8 cellular contexts compared by ENCODE assay signal in genomic region chr12:22459872-22460490, GRCh38.
DNase-seq lines count a peak whose midpoint lies in the region; ATAC-seq and TF ChIP-seq lines count a peak whose summit lies in the region.

No MANE protein-coding gene starts in this region.

- 32% methylated on average over 3 of the region's 3 CpGs for WGBS in hepatocyte (ENCODE audit: low lambda C conversion rate, missing lambda C conversion rate)
- WGBS in testis, 2 donors, result 41 to 49% methylated on average over 3 of the region's 3 CpGs

- no peaks in the 10 kb centered on the region for H3K4me1 ChIP-seq in hepatocyte (ENCODE audit: insufficient read depth)
- no peaks in the 10 kb centered on the region for H3K4me1 ChIP-seq in testis

- no peaks in the 10 kb centered on the region for H3K9me2 ChIP-seq in hepatocyte (replicated peaks; ENCODE audit: insufficient read depth)

- H4K20me1 ChIP-seq in hepatocyte (ENCODE audit: insufficient read depth, poor library complexity, severe bottlenecking), result no peaks in the 10 kb centered on the region

- H3K9me3 ChIP-seq in hepatocyte (ENCODE audit: low read depth) (no peaks in the 10 kb centered on the region), testis (no peaks in the 10 kb centered on the region)

- peak; percentile 60 for ATAC-seq in activated CD4-positive, CD25-positive, alpha-beta regulatory T cell treated with anti-CD3 and anti-CD28 coated beads, Interleukin-2, amount 50 U/mL, for 24 hours

- H3K27ac ChIP-seq in hepatocyte (no peak overlapping the region), testis (no peak overlapping the region)

- no peaks in the 10 kb centered on the region for H3K27me3 ChIP-seq in hepatocyte
- H3K27me3 ChIP-seq in testis, result no peaks in the 10 kb centered on the region

- TF ChIP-seq CTCF in hepatocyte (IDR thresholded peaks at IDR 0.05; ENCODE audit: poor library complexity), result peak; percentile 60
- TF ChIP-seq CTCF in testis (IDR thresholded peaks at IDR 0.05), result peak; percentile 15 to 54 (median 50)

- no peak overlapping the region for H2AFZ ChIP-seq in hepatocyte

- no peak for DNase-seq in activated CD4-positive, CD25-positive, alpha-beta regulatory T cell treated with anti-CD3 and anti-CD28 coated beads, Interleukin-2, amount 50 U/mL, for 72 hours
- DNase-seq in HCEC 1CT (peak; percentile 52), NCI-H2196 (lab: John Stamatoyannopoulos, UW; ENCODE audit: unreplicated experiment) (peak; percentile 88), amniotic stem cell (lab: John Stamatoyannopoulos, UW) (peak; percentile 49), hepatocyte (ENCODE audit: low spot score) (peak; percentile 72), testis (no peak)
- DNase-seq in activated effector memory CD4-positive, alpha-beta T cell treated with Interleukin-2 at 50 U/mL for 16 hours, result no peak

- H3K4me2 ChIP-seq in hepatocyte, result no peak overlapping the region

- intact Hi-C loops in testis (cut with DNase I; ENCODE audit: low total_unique reads), result no loop called here

- no peak for TF ChIP-seq POLR2A in testis (IDR thresholded peaks at IDR 0.05)

- no peaks in the 10 kb centered on the region for H3K79me2 ChIP-seq in hepatocyte

- H3K36me3 ChIP-seq in hepatocyte (replicated peaks; ENCODE audit: insufficient read depth, low read depth), result no peaks in the 10 kb centered on the region
- no peaks in the 10 kb centered on the region for H3K36me3 ChIP-seq in testis (ENCODE audit: low read depth, missing control alignments)

- no peak overlapping the region for H3K4me3 ChIP-seq in hepatocyte
- no peak overlapping the region for H3K4me3 ChIP-seq in testis

Comparison
In these comparisons a context has a peak if more than half of its experiments do, and no peak if none do; other contexts are left out.
1. DNase-seq: peak in HCEC 1CT (single experiment), NCI-H2196 (single experiment), amniotic stem cell (single experiment) and hepatocyte (single experiment); none in activated CD4-positive, CD25-positive, alpha-beta regulatory T cell treated with anti-CD3 and anti-CD28 coated beads, Interleukin-2, amount 50 U/mL, for 72 hours (single experiment), testis (single experiment) and activated effector memory CD4-positive, alpha-beta T cell treated with Interleukin-2 at 50 U/mL for 16 hours (single experiment).